Comparison of ENCODE assay signal across 1 cellular context in genomic region chr16:88686439-88687253, GRCh38.
TF ChIP-seq lines count a peak whose summit lies in the region.

TSS of gene SNAI3 (minus strand) at chr16:88686507. CDS start at chr16:88686406, 101 bp downstream.

TF ChIP-seq in HepG2, 621 proteins besides CTCF, POLR2A, EP300 and RAD21 (continued from another document and continues in another):
- TF ChIP-seq PLSCR1 (CRISPR knock-in tag; IDR thresholded peaks at IDR 0.05; ENCODE audit: borderline replicate concordance) (0 out of 2 replicates have a peak, but pooled peaks have one; percentile 1), ZNF552 (CRISPR knock-in tag; IDR thresholded peaks at IDR 0.05; ENCODE audit: borderline replicate concordance) (peak; percentile 80), ZNF230 (CRISPR knock-in tag; IDR thresholded peaks at IDR 0.05) (peak; percentile 71), ZNF598 (CRISPR knock-in tag; IDR thresholded peaks at IDR 0.05; ENCODE audit: borderline replicate concordance) (no peak), ZNF629 (CRISPR knock-in tag; conservative IDR thresholded peaks at IDR 0.05) (no peak), ZNF724P (CRISPR knock-in tag; IDR thresholded peaks at IDR 0.05; ENCODE audit: borderline replicate concordance) (peak; percentile 74), PPARG (CRISPR knock-in tag; conservative IDR thresholded peaks at IDR 0.05) (no peak), CBX1 (IDR thresholded peaks at IDR 0.05; ENCODE audit: low read depth) (no peak), ZNF691 (CRISPR knock-in tag; IDR thresholded peaks at IDR 0.05; ENCODE audit: borderline replicate concordance, low read depth) (peak; percentile 82; the same call in 1 of the 2 replicates), TRAFD1 (CRISPR knock-in tag; IDR thresholded peaks at IDR 0.05; ENCODE audit: borderline replicate concordance) (no peak), MIXL1 (CRISPR knock-in tag; IDR thresholded peaks at IDR 0.05) (0 out of 2 replicates have a peak, but pooled peaks have one; percentile 27), POLR2AphosphoS2 (IDR thresholded peaks at IDR 0.05; ENCODE audit: low read depth, low read length) (no peak), TFDP1 (CRISPR knock-in tag; IDR thresholded peaks at IDR 0.05; ENCODE audit: borderline replicate concordance) (peak; percentile 65; the same call in 1 of the 2 replicates), ATF7 (IDR thresholded peaks at IDR 0.05) (no peak), ATF7 (CRISPR knock-in tag; IDR thresholded peaks at IDR 0.05) (peak; percentile 73; the same call in 1 of the 2 replicates), THAP8 (CRISPR knock-in tag; IDR thresholded peaks at IDR 0.05; ENCODE audit: borderline replicate concordance) (peak; percentile 76; the same call in 1 of the 2 replicates), ZBTB10 (CRISPR knock-in tag; IDR thresholded peaks at IDR 0.05; ENCODE audit: borderline replicate concordance) (no peak; the same call in 1 of the 2 replicates), ZNF34 (CRISPR knock-in tag; IDR thresholded peaks at IDR 0.05; ENCODE audit: borderline replicate concordance) (peak; percentile 91; the same call in 1 of the 2 replicates), ZNF431 (CRISPR knock-in tag; IDR thresholded peaks at IDR 0.05; ENCODE audit: borderline replicate concordance, low read depth) (peak; percentile 12; the same call in 1 of the 2 replicates), ZNF788 (CRISPR knock-in tag; IDR thresholded peaks at IDR 0.05; ENCODE audit: borderline replicate concordance) (peak; percentile 81), SP140L (CRISPR knock-in tag; IDR thresholded peaks at IDR 0.05; ENCODE audit: borderline replicate concordance) (no peak), ZNF234 (CRISPR knock-in tag; conservative IDR thresholded peaks at IDR 0.05) (0 out of 2 replicates have a peak, but pooled peaks have one; percentile 83), KMT2A (CRISPR knock-in tag; IDR thresholded peaks at IDR 0.05) (no peak), TMF1 (CRISPR knock-in tag; IDR thresholded peaks at IDR 0.05; ENCODE audit: low read depth) (no peak; the same call in 1 of the 2 replicates), ETV6 (CRISPR knock-in tag; conservative IDR thresholded peaks at IDR 0.05) (0 out of 2 replicates have a peak, but pooled peaks have one; percentile 33), ZNF790 (CRISPR knock-in tag; IDR thresholded peaks at IDR 0.05; ENCODE audit: borderline replicate concordance) (no peak), ZNF605 (CRISPR knock-in tag; IDR thresholded peaks at IDR 0.05) (0 out of 2 replicates have a peak, but pooled peaks have one; percentile 65), SAFB2 (CRISPR knock-in tag; IDR thresholded peaks at IDR 0.05; ENCODE audit: borderline replicate concordance, low read depth) (peak; percentile 76), GLMP (CRISPR knock-in tag; IDR thresholded peaks at IDR 0.05; ENCODE audit: borderline replicate concordance) (no peak), REPIN1 (CRISPR knock-in tag; IDR thresholded peaks at IDR 0.05; ENCODE audit: borderline replicate concordance, low read depth) (no peak), KLF6 (CRISPR knock-in tag; IDR thresholded peaks at IDR 0.05) (no peak; the same call in 1 of the 2 replicates), DR1 (CRISPR knock-in tag; IDR thresholded peaks at IDR 0.05) (no peak; the same call in 1 of the 2 replicates), SKIL (CRISPR knock-in tag; IDR thresholded peaks at IDR 0.05; ENCODE audit: borderline replicate concordance) (no peak), ZNF136 (CRISPR knock-in tag; IDR thresholded peaks at IDR 0.05; ENCODE audit: low read depth) (no peak), ZSCAN25 (CRISPR knock-in tag; IDR thresholded peaks at IDR 0.05) (no peak), TFE3 (CRISPR knock-in tag; IDR thresholded peaks at IDR 0.05) (no peak; the same call in 1 of the 2 replicates), NPAS2 (CRISPR knock-in tag; IDR thresholded peaks at IDR 0.05; ENCODE audit: borderline replicate concordance) (no peak), CHD4 (IDR thresholded peaks at IDR 0.05; ENCODE audit: borderline replicate concordance, low read length) (no peak), DPF2 (CRISPR knock-in tag; IDR thresholded peaks at IDR 0.05; ENCODE audit: borderline replicate concordance, low read depth) (no peak; the same call in 1 of the 2 replicates), ZNF354B (CRISPR knock-in tag; IDR thresholded peaks at IDR 0.05) (no peak), ZNF343 (CRISPR knock-in tag; IDR thresholded peaks at IDR 0.05) (peak; percentile 88), CEBPB (IDR thresholded peaks at IDR 0.05; ENCODE audit: borderline replicate concordance, low read depth, low read length) (no peak), KDM4B (CRISPR knock-in tag; IDR thresholded peaks at IDR 0.05) (peak; percentile 3; the same call in 1 of the 2 replicates), DBP (CRISPR knock-in tag; IDR thresholded peaks at IDR 0.05; ENCODE audit: not compliant biosample characterization) (no peak), MTA3 (CRISPR knock-in tag; IDR thresholded peaks at IDR 0.05) (no peak), FOSL2 (CRISPR knock-in tag; IDR thresholded peaks at IDR 0.05) (no peak), UBTF (CRISPR knock-in tag; IDR thresholded peaks at IDR 0.05) (peak; percentile 41; the same call in 1 of the 2 replicates), CREB1 (IDR thresholded peaks at IDR 0.05) (no peak), CREB1 (CRISPR knock-in tag; IDR thresholded peaks at IDR 0.05) (no peak), HHEX (CRISPR knock-in tag; IDR thresholded peaks at IDR 0.05) (no peak), IKZF4 (CRISPR knock-in tag; IDR thresholded peaks at IDR 0.05; ENCODE audit: borderline replicate concordance, low read depth, not compliant biosample characterization) (peak; percentile 50)
